ENCODE assay signal across 21 cellular contexts in the genomic region with DNA sequence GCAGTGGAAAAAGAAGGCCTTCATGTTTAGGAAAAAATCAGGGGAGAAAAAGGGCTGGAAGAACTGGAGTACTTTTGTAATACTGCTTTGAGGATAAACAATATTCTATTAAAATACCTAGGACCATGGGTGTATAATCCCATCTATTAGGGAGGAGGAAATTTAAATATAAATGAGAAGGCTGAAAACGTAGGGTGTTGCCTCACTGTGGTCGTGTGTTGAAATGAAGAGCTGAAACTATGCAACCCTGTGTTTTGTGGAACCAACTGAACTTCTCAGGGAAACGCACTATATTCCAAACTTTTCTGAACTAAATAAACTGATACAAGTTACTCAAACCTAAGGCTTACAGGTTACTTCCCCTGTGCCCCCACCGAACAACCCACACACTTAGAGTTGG.
"Had no signal": no experiment of that assay in that cellular context is flagged by ENCODE, and none has a peak within 500 bp of the region (broad histone marks: within the 10 kb centered on the region; RNA-seq: fewer than 3 reads in every experiment).

No MANE protein-coding gene starts in this region.

- H3K4me3 ChIP-seq: gastroesophageal sphincter, stomach, suprapubic skin, tibial nerve had no signal

- H3K9me3 ChIP-seq: gastroesophageal sphincter, stomach, suprapubic skin, tibial nerve had no signal

- DNase-seq: activated CD4-positive, alpha-beta T cell treated with anti-CD3 and anti-CD28 coated beads for 4 hours; activated CD4-positive, alpha-beta T cell treated with anti-CD3 and anti-CD28 coated beads, Interleukin-2, amount 50 U/mL, for 48 hours; activated CD4-positive, CD25-positive, alpha-beta regulatory T cell; activated naive CD4-positive, alpha-beta T cell treated with anti-CD3 and anti-CD28 coated beads, Interleukin-2, amount 50 U/mL, for 16 hours; activated T-cell treated with anti-CD3 and anti-CD28 coated beads, Interleukin-2, amount 50 U/mL, for 48 hours; aorta; head of caudate nucleus; hypothalamus; mesenchymal stem cell; nephron progenitor cell; occipital lobe; posterior cingulate gyrus; small intestine; stimulated activated CD4-positive, alpha-beta T cell treated with anti-CD3 and anti-CD28 coated beads, Interleukin-15, amount 100 ng/mL, for 24 hours; stomach had no signal

- H3K27ac ChIP-seq: epithelial cell of prostate, gastroesophageal sphincter, stomach, suprapubic skin, tibial nerve had no signal

- H3K27me3 ChIP-seq: gastroesophageal sphincter, stomach, suprapubic skin, tibial nerve had no signal

- ATAC-seq: gastroesophageal sphincter; sciatic nerve; stimulated activated memory B cell treated with anti-CD40 and anti-IgM and Interleukin-4, amounts not matched to agents 10 μg/mL and 1 μg/mL and 100 μg/mL, for 72 hours had no signal

- FAIRE-seq: small intestine had no signal

- H3K36me3 ChIP-seq: gastroesophageal sphincter, stomach, suprapubic skin, tibial nerve had no signal
